In genomic region chr17:44687752-44688151, GRCh38 we compare ENCODE assay signal across 22 cellular contexts. TPM values are rescaled to one million over a fixed set of nuclear protein-coding genes. Genes with fewer than 3 reads are reported as not detected.
"Had no signal": no experiment of that assay in that cellular context is flagged by ENCODE, and none has a peak within 500 bp of the region (broad histone marks: within the 10 kb centered on the region; RNA-seq: fewer than 3 reads in every experiment).

No MANE protein-coding gene starts in this region.

- H3K36me3 ChIP-seq: breast epithelium, prostate gland had no signal

- H3K4me3 ChIP-seq: left lung, lower lobe of right lung, prostate gland had no signal

- H3K9me3 Mint-ChIP-seq: activated CD4-positive, alpha-beta memory T cell treated with anti-CD3 and anti-CD28 coated beads for 36 hours; activated CD4-positive, alpha-beta T cell treated with anti-CD3 and anti-CD28 coated beads, Interleukin-2, amount 10 ng/mL, durations not matched to agents 24 days and 14 days; activated naive CD4-positive, alpha-beta T cell treated with anti-CD3 and anti-CD28 coated beads, Interleukin-2, amount 10 ng/mL, durations not matched to agents 7 days and 5 days; activated T-cell treated with anti-CD3 and anti-CD28 coated beads, Interleukin-2, amount 50 U/mL, for 24 hours had no signal

- H3K9me3 ChIP-seq: breast epithelium, esophagus squamous epithelium, heart right ventricle, left lung, lower lobe of right lung, pancreas, prostate gland had no signal

- H3K27ac Mint-ChIP-seq: activated CD4-positive, alpha-beta memory T cell treated with anti-CD3 and anti-CD28 coated beads for 36 hours; activated CD4-positive, alpha-beta T cell treated with anti-CD3 and anti-CD28 coated beads, Interleukin-2, amount 10 ng/mL, durations not matched to agents 24 days and 14 days; activated naive CD4-positive, alpha-beta T cell treated with anti-CD3 and anti-CD28 coated beads, Interleukin-2, amount 10 ng/mL, durations not matched to agents 7 days and 5 days had no signal

- H3K4me1 ChIP-seq: prostate gland had no signal

- H3K27me3 ChIP-seq: breast epithelium, esophagus squamous epithelium, heart right ventricle, left lung, pancreas had no signal

- H3K27ac ChIP-seq: breast epithelium, epithelial cell of prostate, esophagus squamous epithelium, heart right ventricle, left lung, lower lobe of right lung, pancreas, prostate gland had no signal

- DNase-seq: activated CD4-positive, alpha-beta memory T cell treated with anti-CD3 and anti-CD28 coated beads for 36 hours; activated CD4-positive, alpha-beta T cell treated with anti-CD3 and anti-CD28 coated beads, Interleukin-2, amount 10 ng/mL, durations not matched to agents 24 days and 14 days; activated CD4-positive, CD25-positive, alpha-beta regulatory T cell treated with anti-CD3 and anti-CD28 coated beads, Interleukin-2, amount 50 U/mL, for 72 hours; activated CD8-positive, alpha-beta memory T cell treated with anti-CD3 and anti-CD28 coated beads, Interleukin-2, amount 50 U/mL, for 48 hours; activated gamma-delta T cell; activated naive CD4-positive, alpha-beta T cell treated with anti-CD3 and anti-CD28 coated beads, Interleukin-2, amount 10 ng/mL, durations not matched to agents 7 days and 5 days; activated T-cell treated with anti-CD3 and anti-CD28 coated beads, Interleukin-2, amount 50 U/mL, for 24 hours; amygdala; central memory CD4-positive, alpha-beta T cell; esophagus squamous epithelium; heart right ventricle; left lung; lower lobe of right lung; mesenchymal stem cell; nucleus accumbens; pancreas; stimulated activated naive CD4-positive, alpha-beta T cell had no signal

- ATAC-seq: heart right ventricle, left lung, lower lobe of right lung, pancreas had no signal

- H3K27me3 Mint-ChIP-seq: activated CD4-positive, alpha-beta memory T cell treated with anti-CD3 and anti-CD28 coated beads for 36 hours; activated naive CD4-positive, alpha-beta T cell treated with anti-CD3 and anti-CD28 coated beads, Interleukin-2, amount 10 ng/mL, durations not matched to agents 7 days and 5 days; activated T-cell treated with anti-CD3 and anti-CD28 coated beads, Interleukin-2, amount 50 U/mL, for 24 hours had no signal

RNA-seq across cellular contexts. Expression of gene MEIOC, which starts 31.5 kb away (rescaled TPM):
- total RNA-seq: left lung, lower lobe of right lung, mononuclear cell, pancreas had no signal
- polyA plus RNA-seq: neural cell, pancreas had no signal
